Comparison of ENCODE assay signal across 21 cellular contexts in genomic region chr6:25560851-25561250, GRCh38.
"Had no signal": no experiment of that assay in that cellular context is flagged by ENCODE, and none has a peak within 500 bp of the region (broad histone marks: within the 10 kb centered on the region; RNA-seq: fewer than 3 reads in every experiment).

No MANE protein-coding gene starts in this region.

- H3K9me3 ChIP-seq: esophagus squamous epithelium, gastrocnemius medialis, heart right ventricle, left lung, lower lobe of right lung had no signal

- DNase-seq: effector CD8-positive, alpha-beta T cell; effector memory CD8-positive, alpha-beta T cell; endodermal cell; esophagus squamous epithelium; foreskin fibroblast; foreskin melanocyte; gastrocnemius medialis; glutamatergic neuron; head of caudate nucleus; heart right ventricle; hippocampal formation; left cardiac atrium; left lung; left ventricle myocardium superior; lower lobe of right lung; mesendoderm; midbrain; naive thymus-derived CD4-positive, alpha-beta T cell; natural killer cell had no signal

- H3K27me3 ChIP-seq: esophagus squamous epithelium, gastrocnemius medialis, heart right ventricle, left lung had no signal

- H3K4me3 ChIP-seq: coronary artery, esophagus squamous epithelium, gastrocnemius medialis, heart right ventricle, left lung, lower lobe of right lung had no signal

- H3K27ac ChIP-seq: coronary artery, epithelial cell of prostate, esophagus squamous epithelium, gastrocnemius medialis, heart right ventricle, left lung, lower lobe of right lung had no signal

- H3K4me1 ChIP-seq: esophagus squamous epithelium, gastrocnemius medialis, left lung, lower lobe of right lung had no signal

- H3K36me3 ChIP-seq: esophagus squamous epithelium, gastrocnemius medialis, heart right ventricle, left lung had no signal
